In the genomic region with DNA sequence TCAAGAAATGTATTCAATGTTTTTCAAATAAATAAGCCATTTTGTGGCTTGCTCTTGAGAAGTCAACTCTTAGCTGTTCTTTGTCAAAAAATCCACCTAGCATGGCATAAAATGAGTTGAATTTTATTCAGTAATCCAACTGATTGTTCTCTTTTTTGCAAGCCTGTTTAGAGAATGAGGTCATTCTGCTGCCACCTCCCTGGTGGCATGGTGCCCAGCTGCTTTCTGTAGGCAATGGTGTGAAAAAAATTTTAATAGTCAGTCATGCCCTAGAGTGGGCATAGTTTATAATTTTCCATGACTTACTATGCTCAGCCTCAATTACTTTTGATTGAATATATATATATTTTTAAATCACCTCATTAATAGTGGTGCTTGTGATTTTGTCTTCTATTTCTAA, we compare ENCODE assay signal across 27 cellular contexts.
DNase-seq lines count a peak whose midpoint lies in the region; FAIRE-seq and TF ChIP-seq lines count a peak whose summit lies in the region.
"Had no signal": no experiment of that assay in that cellular context is flagged by ENCODE, and none has a peak within 500 bp of the region (broad histone marks: within the 10 kb centered on the region; RNA-seq: fewer than 3 reads in every experiment).

No MANE protein-coding gene starts in this region.

- H3K36me3 ChIP-seq in GM23248 (ENCODE audit: low read depth) (no peaks in the 10 kb centered on the region), bronchial epithelial cell (ENCODE audit: control insufficient read depth, insufficient read depth, low read length) (no peaks in the 10 kb centered on the region), hepatocyte (replicated peaks; ENCODE audit: insufficient read depth, low read depth) (no peaks in the 10 kb centered on the region)
- H3K36me3 ChIP-seq: cardiac muscle cell, esophagus muscularis mucosa, tibial nerve had no signal

- no peaks in the 10 kb centered on the region for H3F3A ChIP-seq in GM23248 (ENCODE audit: insufficient read depth)

- no peaks in the 10 kb centered on the region for H4K20me1 ChIP-seq in GM23248 (ENCODE audit: insufficient read depth)
- H4K20me1 ChIP-seq in hepatocyte (ENCODE audit: insufficient read depth, poor library complexity, severe bottlenecking), result no peaks in the 10 kb centered on the region

- no peaks in the 10 kb centered on the region for H3K79me2 ChIP-seq in GM23248 (ENCODE audit: insufficient read depth)
- no peaks in the 10 kb centered on the region for H3K79me2 ChIP-seq in hepatocyte

- no peaks in the 10 kb centered on the region for H3K9me3 ChIP-seq in GM23248 (ENCODE audit: low read depth)
- H3K9me3 ChIP-seq in hepatocyte (ENCODE audit: low read depth), result no peaks in the 10 kb centered on the region
- H3K9me3 ChIP-seq: esophagus muscularis mucosa, SK-N-SH, tibial nerve had no signal

- no peak for FAIRE-seq in bronchial epithelial cell (lab: Jason Lieb, UNC)
- FAIRE-seq: GM18507 had no signal

- H3K4me2 ChIP-seq in GM23248 (ENCODE audit: unreplicated experiment) (no peak overlapping the region), hepatocyte (no peak overlapping the region)
- H3K4me2 ChIP-seq: SK-N-SH had no signal

- DNase-seq in DMS53 (lab: John Stamatoyannopoulos, UW) (peak; percentile 62), DMS53 treated with DMSO at 0.1 percent for 48 hours (lab: John Stamatoyannopoulos, UW; ENCODE audit: unreplicated experiment) (no peak), GM23248 (peak; percentile 8), bronchial epithelial cell (ENCODE audit: low read depth) (peak; percentile 5), mucosa of gallbladder (ENCODE audit: low spot score) (peak; percentile 28), HEK293T (ENCODE audit: extremely low spot score) (no peak), hepatocyte (ENCODE audit: low spot score) (no peak)
- DNase-seq in central memory CD4-positive, alpha-beta T cell, result no peak
- DNase-seq: activated CD4-positive, CD25-positive, alpha-beta regulatory T cell treated with anti-CD3 and anti-CD28 coated beads, Interleukin-2, amount 50 U/mL, for 72 hours; activated CD8-positive, alpha-beta T cell treated with anti-CD3 and anti-CD28 coated beads for 36 hours; CD4-positive, alpha-beta T cell; dermis blood vessel endothelial cell; foreskin keratinocyte; H9; naive thymus-derived CD8-positive, alpha-beta T cell; NCI-H1105; NCI-H345; NCI-H82; RPMI8226; SK-N-SH; stimulated activated CD4-positive, alpha-beta T cell treated with anti-CD3 and anti-CD28 coated beads, Interleukin-2, amount 100 ng/mL, for 24 hours; T-helper 17 cell had no signal

- H2AFZ ChIP-seq in GM23248, result no peak overlapping the region
- H2AFZ ChIP-seq in hepatocyte, result no peak overlapping the region

- in situ Hi-C loops in GM23248 (cut with MboI), result no loop called here

- H3K27me3 ChIP-seq in GM23248 (replicated peaks; ENCODE audit: insufficient read depth) (peaks cover 6% of the 10 kb centered on the region), bronchial epithelial cell (ENCODE audit: control insufficient read depth, insufficient read depth, low read length) (no peaks in the 10 kb centered on the region), hepatocyte (no peaks in the 10 kb centered on the region)
- H3K27me3 ChIP-seq: cardiac muscle cell, foreskin keratinocyte, tibial nerve had no signal

- POLR2A ChIA-PET in HEK293T (lab: Yijun Ruan, JAX), result no interaction called here

- TF ChIP-seq CTCF in bronchial epithelial cell (IDR thresholded peaks at IDR 0.05; ENCODE audit: insufficient read depth, low read length, severe bottlenecking) (no peak), hepatocyte (IDR thresholded peaks at IDR 0.05; ENCODE audit: poor library complexity) (no peak)

- no peak overlapping the region for H3K9ac ChIP-seq in GM23248
- H3K9ac ChIP-seq: SK-N-SH had no signal

- H3K27ac ChIP-seq in GM23248, result no peak overlapping the region
- no peak overlapping the region for H3K27ac ChIP-seq in hepatocyte
- H3K27ac ChIP-seq: cardiac muscle cell, esophagus muscularis mucosa, foreskin keratinocyte, HL-60, tibial nerve had no signal

- H3K4me1 ChIP-seq in GM23248 (ENCODE audit: insufficient read depth), result no peaks in the 10 kb centered on the region
- H3K4me1 ChIP-seq in hepatocyte (ENCODE audit: insufficient read depth), result no peaks in the 10 kb centered on the region
- H3K4me1 ChIP-seq: esophagus muscularis mucosa, foreskin keratinocyte, tibial nerve had no signal

- H3K9me2 ChIP-seq in GM23248 (ENCODE audit: insufficient read depth) (no peaks in the 10 kb centered on the region), hepatocyte (replicated peaks; ENCODE audit: insufficient read depth) (no peaks in the 10 kb centered on the region)
- H3K9me2 ChIP-seq: SK-N-SH had no signal

- CTCF ChIA-PET in HEK293T (lab: Yijun Ruan, JAX), result no interaction called here

- no peak overlapping the region for H3K4me3 ChIP-seq in GM23248
- no peak overlapping the region for H3K4me3 ChIP-seq in bronchial epithelial cell (ENCODE audit: low read depth, low read length)
- H3K4me3 ChIP-seq in hepatocyte, result no peak overlapping the region
- H3K4me3 ChIP-seq: cardiac muscle cell, esophagus muscularis mucosa, tibial nerve had no signal

TF ChIP-seq in HEK293T, 16 proteins besides CTCF, POLR2A, EP300 and RAD21:
- no peak for TF ChIP-seq TARDBP (IDR thresholded peaks at IDR 0.05)
- TF ChIP-seq HDGF (IDR thresholded peaks at IDR 0.05; ENCODE audit: borderline replicate concordance), result no peak
- no peak for TF ChIP-seq FOXA1 (IDR thresholded peaks at IDR 0.05)
- TF ChIP-seq FOXM1 (IDR thresholded peaks at IDR 0.05; ENCODE audit: borderline replicate concordance), result no peak
- TF ChIP-seq NFRKB (IDR thresholded peaks at IDR 0.05), result no peak
- no peak for TF ChIP-seq ARNT (IDR thresholded peaks at IDR 0.05)
- no peak for TF ChIP-seq ZNF384 (IDR thresholded peaks at IDR 0.05)
- TF ChIP-seq L3MBTL2 (conservative IDR thresholded peaks at IDR 0.05), result no peak
- TF ChIP-seq BHLHE40 (IDR thresholded peaks at IDR 0.05; ENCODE audit: borderline replicate concordance), result no peak
- no peak for TF ChIP-seq ELF4 (IDR thresholded peaks at IDR 0.05)
- TF ChIP-seq, protein P1, sequence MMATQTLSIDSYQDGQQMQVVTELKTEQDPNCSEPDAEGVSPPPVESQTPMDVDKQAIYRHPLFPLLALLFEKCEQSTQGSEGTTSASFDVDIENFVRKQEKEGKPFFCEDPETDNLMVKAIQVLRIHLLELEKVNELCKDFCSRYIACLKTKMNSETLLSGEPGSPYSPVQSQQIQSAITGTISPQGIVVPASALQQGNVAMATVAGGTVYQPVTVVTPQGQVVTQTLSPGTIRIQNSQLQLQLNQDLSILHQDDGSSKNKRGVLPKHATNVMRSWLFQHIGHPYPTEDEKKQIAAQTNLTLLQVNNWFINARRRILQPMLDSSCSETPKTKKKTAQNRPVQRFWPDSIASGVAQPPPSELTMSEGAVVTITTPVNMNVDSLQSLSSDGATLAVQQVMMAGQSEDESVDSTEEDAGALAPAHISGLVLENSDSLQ (IDR thresholded peaks at IDR 0.05), result no peak
- TF ChIP-seq CTBP1 (IDR thresholded peaks at IDR 0.05; ENCODE audit: borderline replicate concordance), result no peak
- TF ChIP-seq FOXK2 (IDR thresholded peaks at IDR 0.05), result no peak
- no peak for TF ChIP-seq SP1 (IDR thresholded peaks at IDR 0.05)
- TF ChIP-seq LEF1 (IDR thresholded peaks at IDR 0.05; ENCODE audit: borderline replicate concordance), result no peak
- TF ChIP-seq SUZ12 (IDR thresholded peaks at IDR 0.05), result no peak

Comparison
In these comparisons a context has a peak if more than half of its experiments do, and no peak if none do; other contexts are left out.
1. DNase-seq: peak in DMS53 (single experiment), GM23248 (single experiment), bronchial epithelial cell (single experiment) and mucosa of gallbladder (single experiment); none in DMS53 treated with DMSO at 0.1 percent for 48 hours (single experiment), HEK293T (single experiment), hepatocyte (single experiment) and central memory CD4-positive, alpha-beta T cell (single experiment).